1 cellular context compared by ENCODE assay signal in genomic region chr18:43367895-43368294, GRCh38.
TF ChIP-seq lines count a peak whose summit lies in the region.

No MANE protein-coding gene starts in this region.

TF ChIP-seq in H1, 55 proteins besides CTCF, POLR2A, EP300 and RAD21 (continued from another document):
- TF ChIP-seq ATF3 (IDR thresholded peaks at IDR 0.05; ENCODE audit: insufficient read depth, low read depth, low read length) (no peak), KDM1A (IDR thresholded peaks at IDR 0.05; ENCODE audit: borderline replicate concordance, low read length) (no peak), PHF8 (conservative IDR thresholded peaks at IDR 0.05; ENCODE audit: low read depth, low read length) (no peak), FOSL1 (IDR thresholded peaks at IDR 0.05; ENCODE audit: insufficient read depth, low read depth, low read length) (no peak), BCL11A (IDR thresholded peaks at IDR 0.05; ENCODE audit: low read depth in 2 of 2, low read length in 2 of 2) (no peak), SAP30 (IDR thresholded peaks at IDR 0.05; ENCODE audit: insufficient read depth, insufficient replicate concordance, low read length) (no peak), HDAC6 (IDR thresholded peaks at IDR 0.05; ENCODE audit: low read depth, low read length) (no peak), SIRT6 (IDR thresholded peaks at IDR 0.05; ENCODE audit: low read length) (no peak), CBX5 (IDR thresholded peaks at IDR 0.05; ENCODE audit: low read depth, low read length) (no peak), ASH2L (IDR thresholded peaks at IDR 0.05; ENCODE audit: low read length) (no peak), CEBPB (IDR thresholded peaks at IDR 0.05; ENCODE audit: low read depth, low read length) (no peak), JUND (IDR thresholded peaks at IDR 0.05; ENCODE audit: low read length) (no peak), HDAC2 (IDR thresholded peaks at IDR 0.05; ENCODE audit: borderline replicate concordance in 1 of 2, low read depth in 2 of 2, low read length in 2 of 2) (no peak)
TF ChIP-seq in H1: peak in this region for 0.
